ENCODE assay signal across 1 cellular context in genomic region chr9:35662437-35662836, GRCh38.
TF ChIP-seq lines count a peak whose summit lies in the region.

No MANE protein-coding gene starts in this region.

TF ChIP-seq in K562, 482 proteins besides CTCF, POLR2A, EP300 and RAD21:
- TF ChIP-seq POLR2G (IDR thresholded peaks at IDR 0.05; ENCODE audit: low read depth, low read length) = peak; percentile 43; the same call in 1 of the 2 replicates
- no peak for TF ChIP-seq ZNF133 (CRISPR knock-in tag; IDR thresholded peaks at IDR 0.05)
- TF ChIP-seq RBFOX2 (IDR thresholded peaks at IDR 0.05; ENCODE audit: low read depth, low read length) = peak; percentile 33; the same call in 1 of the 2 replicates
